In the genomic region with DNA sequence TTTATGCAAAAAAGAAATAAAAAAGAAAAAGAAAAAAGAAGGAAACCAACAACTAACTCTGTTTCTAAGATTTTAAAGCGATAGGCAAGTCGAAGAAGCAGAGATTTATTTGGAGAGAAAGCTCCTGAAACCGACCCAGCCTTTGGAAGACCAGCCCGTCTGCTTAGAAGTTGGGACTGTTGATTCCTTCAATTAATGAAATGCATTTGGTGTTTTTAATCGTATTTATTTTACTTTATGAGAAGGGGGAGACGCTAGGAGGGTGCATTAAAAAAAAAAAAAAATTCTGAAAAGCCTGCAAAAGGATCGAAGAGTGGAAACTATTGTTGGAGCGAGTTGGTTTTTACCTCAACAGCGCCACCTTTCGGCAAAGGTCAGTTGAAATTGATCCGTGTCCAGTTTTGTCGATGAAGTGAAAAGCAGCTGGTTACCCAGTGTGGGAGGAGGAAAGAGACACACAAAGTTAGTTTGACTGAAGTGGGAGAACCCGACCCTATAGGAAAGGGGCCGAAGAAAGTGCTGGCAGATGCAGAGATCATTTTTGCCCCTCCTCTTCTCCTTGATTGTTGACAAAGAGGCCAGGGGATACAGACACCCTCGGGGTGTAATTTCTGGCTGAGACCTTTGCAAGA, we compare ENCODE assay signal across 9 cellular contexts. TPM values are rescaled to one million over a fixed set of nuclear protein-coding genes. Genes with fewer than 3 reads are reported as not detected.
DNase-seq lines count a peak whose midpoint lies in the region; ATAC-seq, FAIRE-seq and TF ChIP-seq lines count a peak whose summit lies in the region.
"Had no signal": no experiment of that assay in that cellular context is flagged by ENCODE, and none has a peak within 500 bp of the region (broad histone marks: within the 10 kb centered on the region; RNA-seq: fewer than 3 reads in every experiment).

No MANE protein-coding gene starts in this region.

- H3K36me3 Mint-ChIP-seq in neural crest cell (ENCODE audit: low read depth) = no peaks in the 10 kb centered on the region
- H3K36me3 Mint-ChIP-seq in stimulated activated naive CD8-positive, alpha-beta T cell treated with anti-CD3 and anti-CD28 coated beads, Interleukin-15, Interleukin-2, amounts not matched to agents 100 ng/mL and 50 ng/mL, for 24 hours (ENCODE audit: low read depth) = no peaks in the 10 kb centered on the region

- TF ChIP-seq CTCF in neural crest cell (conservative IDR thresholded peaks at IDR 0.05) = peak; percentile 89

- DNase-seq in COLO668 (lab: John Stamatoyannopoulos, UW; ENCODE audit: unreplicated experiment) = peak; percentile 81
- DNase-seq in HuH-7 (ENCODE audit: low spot score) = peak; percentile 61
- DNase-seq in RCC 7860 (ENCODE audit: low spot score) = peak; percentile 53
- DNase-seq in activated effector memory CD4-positive, alpha-beta T cell treated with Interleukin-2 at 50 U/mL for 16 hours = peak; percentile 78
- peak; percentile 86 for DNase-seq in foreskin melanocyte
- peak; percentile 96 for DNase-seq in neural crest cell (ENCODE audit: low read depth, low spot score)

- peak overlapping the region; percentile 96 for H3K4me3 Mint-ChIP-seq in neural crest cell
- H3K4me3 Mint-ChIP-seq in stimulated activated naive CD8-positive, alpha-beta T cell treated with anti-CD3 and anti-CD28 coated beads, Interleukin-15, Interleukin-2, amounts not matched to agents 100 ng/mL and 50 ng/mL, for 24 hours = peak overlapping the region; percentile 86

- ATAC-seq in GM21737 (IDR thresholded peaks at IDR 0.05; ENCODE audit: unreplicated experiment) = no peak

- H3K27ac Mint-ChIP-seq in neural crest cell (ENCODE audit: unreplicated experiment) = no peak overlapping the region
- no peak overlapping the region for H3K27ac Mint-ChIP-seq in stimulated activated naive CD8-positive, alpha-beta T cell treated with anti-CD3 and anti-CD28 coated beads, Interleukin-15, Interleukin-2, amounts not matched to agents 100 ng/mL and 50 ng/mL, for 24 hours

- peak; percentile 83 for FAIRE-seq in RCC 7860 (lab: Jason Lieb, UNC)
- FAIRE-seq: colon had no signal

- H3K4me1 Mint-ChIP-seq in neural crest cell = peaks cover 35% of the 10 kb centered on the region
- H3K4me1 Mint-ChIP-seq in stimulated activated naive CD8-positive, alpha-beta T cell treated with anti-CD3 and anti-CD28 coated beads, Interleukin-15, Interleukin-2, amounts not matched to agents 100 ng/mL and 50 ng/mL, for 24 hours (ENCODE audit: low read depth) = peaks cover 36% of the 10 kb centered on the region

- H3K9me3 Mint-ChIP-seq in neural crest cell = no peaks in the 10 kb centered on the region
- no peaks in the 10 kb centered on the region for H3K9me3 Mint-ChIP-seq in stimulated activated naive CD8-positive, alpha-beta T cell treated with anti-CD3 and anti-CD28 coated beads, Interleukin-15, Interleukin-2, amounts not matched to agents 100 ng/mL and 50 ng/mL, for 24 hours

- H3K27me3 Mint-ChIP-seq in neural crest cell (ENCODE audit: low read depth) = peaks cover 32% of the 10 kb centered on the region
- peaks cover 61% of the 10 kb centered on the region for H3K27me3 Mint-ChIP-seq in stimulated activated naive CD8-positive, alpha-beta T cell treated with anti-CD3 and anti-CD28 coated beads, Interleukin-15, Interleukin-2, amounts not matched to agents 100 ng/mL and 50 ng/mL, for 24 hours

RNA-seq across cellular contexts. Expression of gene MAF, which starts 1.6 kb away (rescaled TPM):
- total RNA-seq in neural crest cell = 4.1 TPM in 2 replicates
